ENCODE assay signal across 25 cellular contexts in genomic region chr20:58006346-58007316, GRCh38.
"Had no signal": no experiment of that assay in that cellular context is flagged by ENCODE, and none has a peak within 500 bp of the region (broad histone marks: within the 10 kb centered on the region; RNA-seq: fewer than 3 reads in every experiment).

No MANE protein-coding gene starts in this region.

- H3K9me3 Mint-ChIP-seq: activated CD4-positive, alpha-beta T cell treated with anti-CD3 and anti-CD28 coated beads, Interleukin-2, amount 10 ng/mL, durations not matched to agents 24 days and 14 days; activated CD8-positive, alpha-beta T cell treated with anti-CD3 and anti-CD28 coated beads for 36 hours; activated naive CD8-positive, alpha-beta T cell treated with anti-CD3 and anti-CD28 coated beads for 36 hours; natural killer cell treated with Interleukin-12 subunit alpha and Interleukin-12 subunit beta and Interleukin-15 and Interleukin-18, amount 100 ng/mL, for 72 hours had no signal

- DNase-seq: activated CD4-positive, alpha-beta T cell treated with anti-CD3 and anti-CD28 coated beads, Interleukin-2, amount 10 ng/mL, durations not matched to agents 24 days and 14 days; activated CD8-positive, alpha-beta memory T cell treated with anti-CD3 and anti-CD28 coated beads, Interleukin-2, amount 10 ng/mL, durations not matched to agents 7 days and 5 days; activated CD8-positive, alpha-beta T cell treated with anti-CD3 and anti-CD28 coated beads for 36 hours; activated naive CD4-positive, alpha-beta T cell; activated naive CD8-positive, alpha-beta T cell treated with anti-CD3 and anti-CD28 coated beads for 36 hours; activated T-cell treated with anti-CD3 and anti-CD28 coated beads, Interleukin-2, amount 50 U/mL, for 1 hour; amniotic stem cell; cerebellar nuclear complex; cortex of kidney; heart left ventricle; left ventricle myocardium superior; pancreas; psoas muscle; stimulated activated CD4-positive, alpha-beta T cell treated with anti-CD3 and anti-CD28 coated beads, Interleukin-12 subunit alpha, Interleukin-12 subunit beta, amount 100 ng/mL, for 4 hours; stimulated activated CD4-positive, alpha-beta T cell treated with anti-CD3 and anti-CD28 coated beads, Interleukin-4, amount 100 ng/mL, for 4 hours; stimulated activated naive CD8-positive, alpha-beta T cell treated with anti-CD3 and anti-CD28 coated beads, Interleukin-15, Interleukin-2, amounts not matched to agents 100 U/mL and 50 U/mL, for 24 hours; T-helper 17 cell; upper lobe of right lung had no signal

- H3K36me3 ChIP-seq: breast epithelium, heart left ventricle, neutrophil, pancreas, right atrium auricular region, upper lobe of right lung had no signal

- H3K4me1 Mint-ChIP-seq: activated CD4-positive, alpha-beta T cell treated with anti-CD3 and anti-CD28 coated beads, Interleukin-2, amount 10 ng/mL, durations not matched to agents 24 days and 14 days; activated CD8-positive, alpha-beta memory T cell treated with anti-CD3 and anti-CD28 coated beads, Interleukin-2, amount 10 ng/mL, durations not matched to agents 7 days and 5 days; activated naive CD8-positive, alpha-beta T cell treated with anti-CD3 and anti-CD28 coated beads for 36 hours; T-helper 17 cell had no signal

- H3K4me1 ChIP-seq: pancreas, upper lobe of right lung had no signal

- H3K4me3 ChIP-seq: breast epithelium, heart left ventricle, pancreas, psoas muscle, right atrium auricular region, upper lobe of right lung had no signal

- H3K27me3 ChIP-seq: breast epithelium, heart left ventricle, neutrophil, pancreas, right atrium auricular region, upper lobe of right lung had no signal

- H3K4me3 Mint-ChIP-seq: activated CD4-positive, alpha-beta T cell treated with anti-CD3 and anti-CD28 coated beads, Interleukin-2, amount 10 ng/mL, durations not matched to agents 24 days and 14 days; activated CD8-positive, alpha-beta memory T cell treated with anti-CD3 and anti-CD28 coated beads, Interleukin-2, amount 10 ng/mL, durations not matched to agents 7 days and 5 days; activated CD8-positive, alpha-beta T cell treated with anti-CD3 and anti-CD28 coated beads for 36 hours; activated naive CD8-positive, alpha-beta T cell treated with anti-CD3 and anti-CD28 coated beads for 36 hours; natural killer cell treated with Interleukin-12 subunit alpha and Interleukin-12 subunit beta and Interleukin-15 and Interleukin-18, amount 100 ng/mL, for 72 hours; T-helper 17 cell had no signal

- H3K27ac Mint-ChIP-seq: activated CD4-positive, alpha-beta T cell treated with anti-CD3 and anti-CD28 coated beads, Interleukin-2, amount 10 ng/mL, durations not matched to agents 24 days and 14 days; activated CD8-positive, alpha-beta memory T cell treated with anti-CD3 and anti-CD28 coated beads, Interleukin-2, amount 10 ng/mL, durations not matched to agents 7 days and 5 days; activated CD8-positive, alpha-beta T cell treated with anti-CD3 and anti-CD28 coated beads for 36 hours; activated naive CD8-positive, alpha-beta T cell treated with anti-CD3 and anti-CD28 coated beads for 36 hours; natural killer cell treated with Interleukin-12 subunit alpha and Interleukin-12 subunit beta and Interleukin-15 and Interleukin-18, amount 100 ng/mL, for 72 hours; T-helper 17 cell had no signal

- H3K27me3 Mint-ChIP-seq: activated CD4-positive, alpha-beta T cell treated with anti-CD3 and anti-CD28 coated beads, Interleukin-2, amount 10 ng/mL, durations not matched to agents 24 days and 14 days had no signal

- H3K9me3 ChIP-seq: breast epithelium, heart left ventricle, neutrophil, pancreas, psoas muscle, right atrium auricular region, upper lobe of right lung had no signal

- H3K27ac ChIP-seq: breast epithelium, epithelial cell of prostate, heart left ventricle, neutrophil, pancreas, psoas muscle, right atrium auricular region, upper lobe of right lung, VCaP had no signal

- H3K36me3 Mint-ChIP-seq: activated CD8-positive, alpha-beta memory T cell treated with anti-CD3 and anti-CD28 coated beads, Interleukin-2, amount 10 ng/mL, durations not matched to agents 7 days and 5 days; activated naive CD8-positive, alpha-beta T cell treated with anti-CD3 and anti-CD28 coated beads for 36 hours; natural killer cell treated with Interleukin-12 subunit alpha and Interleukin-12 subunit beta and Interleukin-15 and Interleukin-18, amount 100 ng/mL, for 72 hours had no signal

- ATAC-seq: activated CD4-positive, CD25-positive, alpha-beta regulatory T cell treated with anti-CD3 and anti-CD28 coated beads, Interleukin-2, amount 50 U/mL, for 24 hours; activated CD8-positive, alpha-beta memory T cell treated with anti-CD3 and anti-CD28 coated beads, Interleukin-2, amount 10 ng/mL, durations not matched to agents 7 days and 5 days; activated CD8-positive, alpha-beta T cell treated with anti-CD3 and anti-CD28 coated beads for 36 hours; natural killer cell treated with Interleukin-12 subunit alpha and Interleukin-12 subunit beta and Interleukin-15 and Interleukin-18, amount 100 ng/mL, for 72 hours; pancreas; psoas muscle; stimulated activated naive CD8-positive, alpha-beta T cell treated with anti-CD3 and anti-CD28 coated beads, Interleukin-15, Interleukin-2, amounts not matched to agents 100 U/mL and 50 U/mL, for 24 hours; T-helper 17 cell; upper lobe of right lung had no signal
